Comparison of ENCODE assay signal across 28 cellular contexts in the genomic region with DNA sequence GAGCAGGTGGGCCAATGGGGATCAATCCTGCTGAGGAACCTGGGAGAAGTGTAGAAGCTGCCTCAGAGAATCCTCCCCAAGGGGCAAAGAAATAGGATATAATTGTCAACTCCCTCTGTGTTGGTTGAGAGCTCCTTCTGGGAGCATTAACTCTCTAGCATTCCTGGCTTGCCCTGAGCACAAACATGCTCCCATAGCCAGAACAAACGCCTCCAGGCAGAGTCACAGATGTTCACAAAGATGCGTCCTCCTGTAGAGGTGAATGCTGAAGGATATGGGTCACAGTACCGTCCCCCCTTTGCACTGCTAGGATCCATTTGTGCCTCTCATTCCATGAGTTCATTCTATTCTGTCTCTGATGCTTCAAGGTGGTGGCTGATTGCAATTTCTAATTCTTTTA. TPM values are rescaled to one million over a fixed set of nuclear protein-coding genes. Genes with fewer than 3 reads are reported as not detected.
"Had no signal": no experiment of that assay in that cellular context is flagged by ENCODE, and none has a peak within 500 bp of the region (broad histone marks: within the 10 kb centered on the region; RNA-seq: fewer than 3 reads in every experiment).

No MANE protein-coding gene starts in this region.

- H3K4me3 Mint-ChIP-seq: naive thymus-derived CD8-positive, alpha-beta T cell; nephron; stimulated activated memory B cell treated with anti-CD40 and anti-IgM and Interleukin-4, amounts not matched to agents 10 μg/mL and 1 μg/mL and 100 μg/mL, for 72 hours; stimulated activated naive CD8-positive, alpha-beta T cell treated with anti-CD3 and anti-CD28 coated beads, Interleukin-15, amount 100 ng/mL, for 72 hours; type B pancreatic cell had no signal

- H3K4me3 ChIP-seq: left lung, lower lobe of right lung, ovary, prostate gland, tibial nerve, uterus had no signal

- H3K9me3 Mint-ChIP-seq: stimulated activated memory B cell treated with anti-CD40 and anti-IgM and Interleukin-4, amounts not matched to agents 10 μg/mL and 1 μg/mL and 100 μg/mL, for 72 hours; stimulated activated naive CD8-positive, alpha-beta T cell treated with anti-CD3 and anti-CD28 coated beads, Interleukin-15, amount 100 ng/mL, for 72 hours; type B pancreatic cell had no signal

- H3K27ac ChIP-seq: left lung, lower lobe of right lung, ovary, prostate gland, tibial nerve, uterus had no signal

- H3K4me1 ChIP-seq: left lung, lower lobe of right lung, prostate gland, tibial nerve, uterus had no signal

- H3K27me3 ChIP-seq: ovary had no signal

- DNase-seq: hippocampal formation; kidney; left colon; left lung; lower lobe of right lung; mammary epithelial cell; mesenchymal stem cell; naive thymus-derived CD8-positive, alpha-beta T cell; ovary; retina; right cardiac atrium; small intestine; stimulated activated CD4-positive, alpha-beta T cell treated with anti-CD3 and anti-CD28 coated beads, Interleukin-1b, Interleukin-23, amount 100 ng/mL, for 48 hours; stimulated activated CD4-positive, alpha-beta T cell treated with anti-CD3 and anti-CD28 coated beads, Interleukin-2, amount 100 ng/mL, for 48 hours; stimulated activated CD4-positive, alpha-beta T cell treated with anti-CD3 and anti-CD28 coated beads, Interleukin-4, amount 100 ng/mL, for 4 hours; stimulated activated CD8-positive, alpha-beta memory T cell treated with anti-CD3 and anti-CD28 coated beads, Interleukin-4, amount 100 ng/mL, for 48 hours; stimulated activated naive CD4-positive, alpha-beta T cell treated with Interleukin-2 at 50 U/mL for 16 hours; stimulated activated naive CD8-positive, alpha-beta T cell treated with anti-CD3 and anti-CD28 coated beads, Interleukin-15, amount 100 ng/mL, for 72 hours; substantia nigra; uterus had no signal

- H3K9me3 ChIP-seq: left lung, lower lobe of right lung, ovary, prostate gland, tibial nerve, uterus had no signal

- H3K27ac Mint-ChIP-seq: naive thymus-derived CD8-positive, alpha-beta T cell; nephron; stimulated activated memory B cell treated with anti-CD40 and anti-IgM and Interleukin-4, amounts not matched to agents 10 μg/mL and 1 μg/mL and 100 μg/mL, for 72 hours; stimulated activated naive CD8-positive, alpha-beta T cell treated with anti-CD3 and anti-CD28 coated beads, Interleukin-15, amount 100 ng/mL, for 72 hours; type B pancreatic cell had no signal

- H3K36me3 Mint-ChIP-seq: naive thymus-derived CD8-positive, alpha-beta T cell; stimulated activated memory B cell treated with anti-CD40 and anti-IgM and Interleukin-4, amounts not matched to agents 10 μg/mL and 1 μg/mL and 100 μg/mL, for 72 hours; type B pancreatic cell had no signal

- H3K36me3 ChIP-seq: left lung, lower lobe of right lung, ovary, prostate gland, tibial nerve, uterus had no signal

- ATAC-seq: left colon; left lung; lower lobe of right lung; naive thymus-derived CD8-positive, alpha-beta T cell; right cardiac atrium; sciatic nerve; stimulated activated memory B cell treated with anti-CD40 and anti-IgM and Interleukin-4, amounts not matched to agents 10 μg/mL and 1 μg/mL and 100 μg/mL, for 72 hours; stimulated activated naive CD8-positive, alpha-beta T cell treated with anti-CD3 and anti-CD28 coated beads, Interleukin-15, amount 100 ng/mL, for 72 hours had no signal

- H3K4me1 Mint-ChIP-seq: naive thymus-derived CD8-positive, alpha-beta T cell; nephron; stimulated activated memory B cell treated with anti-CD40 and anti-IgM and Interleukin-4, amounts not matched to agents 10 μg/mL and 1 μg/mL and 100 μg/mL, for 72 hours; stimulated activated naive CD8-positive, alpha-beta T cell treated with anti-CD3 and anti-CD28 coated beads, Interleukin-15, amount 100 ng/mL, for 72 hours had no signal

RNA-seq across cellular contexts. Expression of a gene that starts 9.6 kb away (rescaled TPM):
- total RNA-seq: left colon; liver; lower lobe of right lung; mammary epithelial cell; naive thymus-derived CD8-positive, alpha-beta T cell; omental fat pad; tibial nerve had no signal
- polyA plus RNA-seq: mammary epithelial cell; naive thymus-derived CD8-positive, alpha-beta T cell had no signal

RNA-seq across cellular contexts. Expression of a gene that starts 13.1 kb away (rescaled TPM):
- total RNA-seq: left colon, mammary epithelial cell had no signal
- polyA plus RNA-seq: mammary epithelial cell; naive thymus-derived CD8-positive, alpha-beta T cell had no signal

RNA-seq across cellular contexts. Expression of a gene that starts 44.9 kb away (rescaled TPM):
- total RNA-seq: naive thymus-derived CD8-positive, alpha-beta T cell had no signal
- polyA plus RNA-seq: naive thymus-derived CD8-positive, alpha-beta T cell had no signal
